In the genomic region with DNA sequence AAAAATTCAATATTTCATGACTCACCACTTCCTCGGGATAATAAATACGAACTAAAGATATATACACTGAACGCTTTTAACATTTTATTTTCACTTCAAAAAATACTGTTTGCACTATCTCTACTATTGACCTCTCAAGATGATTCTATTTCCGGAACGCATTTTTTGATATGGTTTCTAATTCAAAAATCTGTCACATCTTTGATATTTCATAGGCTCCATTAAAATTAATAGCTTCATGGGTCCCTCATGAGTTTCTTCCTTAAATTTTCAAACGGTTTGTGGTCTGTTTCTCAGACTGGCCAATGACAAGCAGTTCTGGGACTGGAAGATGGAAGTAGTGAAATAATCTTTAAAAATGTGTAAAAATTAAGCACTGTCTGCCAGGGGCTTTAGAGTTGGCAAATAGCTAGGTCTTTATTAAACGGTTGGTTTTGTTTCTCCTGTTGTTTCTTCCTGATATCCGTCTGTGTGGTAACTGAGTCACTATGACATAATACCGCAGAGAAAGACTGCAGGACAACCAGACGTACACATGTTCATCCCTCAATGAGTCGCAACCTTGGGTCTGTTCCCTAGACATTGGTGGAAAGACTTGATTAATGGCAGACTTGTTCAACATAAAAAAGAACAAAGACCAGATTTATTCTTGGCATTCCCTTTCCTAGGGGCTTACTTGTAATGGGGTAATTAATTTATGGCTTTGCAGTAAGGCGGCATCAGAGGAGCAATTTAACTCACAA, we compare ENCODE assay signal across 8 cellular contexts.
DNase-seq lines count a peak whose midpoint lies in the region; ATAC-seq and TF ChIP-seq lines count a peak whose summit lies in the region.

No MANE protein-coding gene starts in this region.

- no peaks in the 10 kb centered on the region for H3K36me3 Mint-ChIP-seq in T-helper 2 cell treated with Interferon-gamma antibody and Interleukin-4, amounts not matched to agents 5 μg/mL and 100 μg/mL, for 36 hours (ENCODE audit: low read depth)

- H3K27ac Mint-ChIP-seq in T-helper 2 cell treated with Interferon-gamma antibody and Interleukin-4, amounts not matched to agents 5 μg/mL and 100 μg/mL, for 36 hours: no peak overlapping the region

- TF ChIP-seq CTCF in RWPE2 (IDR thresholded peaks at IDR 0.05; ENCODE audit: poor library complexity, severe bottlenecking) (no peak), foreskin keratinocyte (conservative IDR thresholded peaks at IDR 0.05) (no peak)

- DNase-seq in GM03348 (ENCODE audit: low spot score) (peak; percentile 66), RWPE2 (ENCODE audit: low spot score) (no peak), foreskin keratinocyte (peak; percentile 81 to 90), renal cortical epithelial cell (ENCODE audit: low read depth) (peak; percentile 87)
- no peak for DNase-seq in T-helper 2 cell treated with Interferon-gamma antibody and Interleukin-4, amounts not matched to agents 5 μg/mL and 100 μg/mL, for 36 hours (ENCODE audit: low spot score)

- H3K4me3 Mint-ChIP-seq in T-helper 2 cell treated with Interferon-gamma antibody and Interleukin-4, amounts not matched to agents 5 μg/mL and 100 μg/mL, for 36 hours: no peak overlapping the region

- no peaks in the 10 kb centered on the region for H3K9me3 Mint-ChIP-seq in T-helper 2 cell treated with Interferon-gamma antibody and Interleukin-4, amounts not matched to agents 5 μg/mL and 100 μg/mL, for 36 hours

- peak overlapping the region; percentile 44 for H3K4me3 ChIP-seq in RWPE2 (ENCODE audit: severe bottlenecking)

- H3K9me3 ChIP-seq in RWPE2 (ENCODE audit: severe bottlenecking): no peaks in the 10 kb centered on the region

- H3K27me3 ChIP-seq in RWPE2 (ENCODE audit: insufficient read depth, poor library complexity, severe bottlenecking) (no peaks in the 10 kb centered on the region), foreskin keratinocyte (no peaks in the 10 kb centered on the region)

- H3K4me1 Mint-ChIP-seq in T-helper 2 cell treated with Interferon-gamma antibody and Interleukin-4, amounts not matched to agents 5 μg/mL and 100 μg/mL, for 36 hours (ENCODE audit: low read depth): peaks cover 7% of the 10 kb centered on the region

- ATAC-seq in RWPE2 (ENCODE audit: low read depth) (peak; percentile 43), foreskin keratinocyte (peak; percentile 80), GM18870 (IDR thresholded peaks at IDR 0.05; ENCODE audit: unreplicated experiment) (no peak), GM21447 (IDR thresholded peaks at IDR 0.05; ENCODE audit: unreplicated experiment) (no peak), HG03280 (IDR thresholded peaks at IDR 0.05; ENCODE audit: unreplicated experiment) (no peak)

- peaks cover 70% of the 10 kb centered on the region for H3K27me3 Mint-ChIP-seq in T-helper 2 cell treated with Interferon-gamma antibody and Interleukin-4, amounts not matched to agents 5 μg/mL and 100 μg/mL, for 36 hours (ENCODE audit: low read depth)

- H3K27ac ChIP-seq in RWPE2 (ENCODE audit: poor library complexity, severe bottlenecking) (peak overlapping the region; percentile 84), foreskin keratinocyte (peak overlapping the region; percentile 93)

- H3K36me3 ChIP-seq in RWPE2 (ENCODE audit: low read depth): no peaks in the 10 kb centered on the region

- peaks cover 30% of the 10 kb centered on the region for H3K4me1 ChIP-seq in RWPE2 (ENCODE audit: insufficient read depth, poor library complexity, severe bottlenecking)
- peaks cover 17% of the 10 kb centered on the region for H3K4me1 ChIP-seq in foreskin keratinocyte

Comparison
In these comparisons a context has a peak if more than half of its experiments do, and no peak if none do; other contexts are left out.
1. DNase-seq: peak in GM03348 (single experiment), foreskin keratinocyte (2 of 2) and renal cortical epithelial cell (single experiment); none in RWPE2 (single experiment) and T-helper 2 cell treated with Interferon-gamma antibody and Interleukin-4, amounts not matched to agents 5 μg/mL and 100 μg/mL, for 36 hours (single experiment).
2. ATAC-seq: peak in RWPE2 (single experiment) and foreskin keratinocyte (single experiment); none in GM18870 (single experiment), GM21447 (single experiment) and HG03280 (single experiment).